In genomic region chr3:119580148-119580760, GRCh38 we compare ENCODE assay signal across 8 cellular contexts. TPM values are rescaled to one million over a fixed set of nuclear protein-coding genes. Genes with fewer than 3 reads are reported as not detected.
DNase-seq lines count a peak whose midpoint lies in the region; ATAC-seq, FAIRE-seq and TF ChIP-seq lines count a peak whose summit lies in the region.

No MANE protein-coding gene starts in this region.

- no peaks in the 10 kb centered on the region for H3K27me3 ChIP-seq in right cardiac atrium (ENCODE audit: control insufficient read depth, insufficient read depth)

- 11% methylated on average over 11 of the region's 11 CpGs for WGBS in right cardiac atrium

- peak overlapping the region; percentile 93 for H3K4me3 Mint-ChIP-seq in activated naive CD8-positive, alpha-beta T cell treated with anti-CD3 and anti-CD28 coated beads for 36 hours

- FAIRE-seq in HTR-8/SVneo (lab: Jason Lieb, UNC), result no peak

- H3K4me1 Mint-ChIP-seq in activated naive CD8-positive, alpha-beta T cell treated with anti-CD3 and anti-CD28 coated beads for 36 hours, result peaks cover 16% of the 10 kb centered on the region

- no peak for TF ChIP-seq CTCF in GM10266 (IDR thresholded peaks at IDR 0.05; ENCODE audit: control insufficient read depth, insufficient read depth, low read depth, missing control alignments)

- peak overlapping the region; percentile 90 for H3K27ac Mint-ChIP-seq in activated naive CD8-positive, alpha-beta T cell treated with anti-CD3 and anti-CD28 coated beads for 36 hours

- H3K36me3 Mint-ChIP-seq in activated naive CD8-positive, alpha-beta T cell treated with anti-CD3 and anti-CD28 coated beads for 36 hours, result peaks cover 1% of the 10 kb centered on the region

- H3K27me3 Mint-ChIP-seq in activated naive CD8-positive, alpha-beta T cell treated with anti-CD3 and anti-CD28 coated beads for 36 hours, result peaks cover 7% of the 10 kb centered on the region

- H3K4me3 ChIP-seq in right cardiac atrium (ENCODE audit: low read length), result peak overlapping the region; percentile 47

- H3K27ac ChIP-seq in right cardiac atrium (ENCODE audit: low read length), result peak overlapping the region; percentile 92

- peaks cover 4% of the 10 kb centered on the region for H3K4me1 ChIP-seq in right cardiac atrium (ENCODE audit: control insufficient read depth, insufficient read depth, low read length)

- intact Hi-C loops in right cardiac atrium (cut with DNase I) (no loop called here), sciatic nerve (cut with DNase I) (no loop called here)

- H3K9me3 ChIP-seq in right cardiac atrium (ENCODE audit: control insufficient read depth, low read length), result no peaks in the 10 kb centered on the region

- ATAC-seq in GM19468 (IDR thresholded peaks at IDR 0.05; ENCODE audit: extremely low read depth, unreplicated experiment) (peak; percentile 78), HG03558 (IDR thresholded peaks at IDR 0.05; ENCODE audit: extremely low read depth, unreplicated experiment) (peak; percentile 41), right cardiac atrium (peak; percentile 71 to 72), sciatic nerve (peak; percentile 83)

- DNase-seq in GM10266 (ENCODE audit: extremely low spot score) (peak; percentile 70), right cardiac atrium (peak in 2 of 3 donors; percentile 34 to 69), sciatic nerve (ENCODE audit: low spot score) (peak; percentile 67), SW480 (ENCODE audit: low spot score) (no peak), HTR-8/SVneo (ENCODE audit: insufficient read length, low spot score) (no peak)
- no peak for DNase-seq in activated naive CD8-positive, alpha-beta T cell treated with anti-CD3 and anti-CD28 coated beads for 36 hours

- H3K9me3 Mint-ChIP-seq in activated naive CD8-positive, alpha-beta T cell treated with anti-CD3 and anti-CD28 coated beads for 36 hours, result no peaks in the 10 kb centered on the region

RNA-seq across cellular contexts. Expression of gene ADPRH, which starts 1.0 kb away (rescaled TPM):
- 1 to 10 TPM; 5.8 to 6.0 TPM for total RNA-seq in activated naive CD8-positive, alpha-beta T cell treated with anti-CD3 and anti-CD28 coated beads for 36 hours
- total RNA-seq in right cardiac atrium (10 to 100 TPM in 3 of 4 donors, 1 to 10 TPM in 1; 9.5 to 11.9 (median 10.3) TPM), sciatic nerve (9.3 TPM)
- 6.5 TPM for polyA plus RNA-seq in right cardiac atrium

RNA-seq across cellular contexts. Expression of gene PLA1A, which starts 17.4 kb away (rescaled TPM):
- total RNA-seq in activated naive CD8-positive, alpha-beta T cell treated with anti-CD3 and anti-CD28 coated beads for 36 hours, result not detected
- total RNA-seq in right cardiac atrium, result 1 to 10 TPM; 4.3 to 7.5 (median 5.5) TPM
- 4.4 TPM for polyA plus RNA-seq in right cardiac atrium
- total RNA-seq in sciatic nerve, result 0.76 TPM

RNA-seq across cellular contexts. Expression of gene CD80, which starts 20.8 kb away (rescaled TPM):
- 1 to 10 TPM; 4.2 to 4.7 TPM for total RNA-seq in activated naive CD8-positive, alpha-beta T cell treated with anti-CD3 and anti-CD28 coated beads for 36 hours
- total RNA-seq in right cardiac atrium (under 1 TPM in 3 of 4 donors, not detected in 1; 0.17 to 0.54 (median 0.26) TPM), sciatic nerve (1.6 TPM)
- 0.14 TPM for polyA plus RNA-seq in right cardiac atrium

Comparison
In these comparisons a context has a peak if more than half of its experiments do, and no peak if none do; other contexts are left out.
1. DNase-seq: peak in GM10266 (single experiment), right cardiac atrium (2 of 3) and sciatic nerve (single experiment); none in activated naive CD8-positive, alpha-beta T cell treated with anti-CD3 and anti-CD28 coated beads for 36 hours (single experiment), SW480 (single experiment) and HTR-8/SVneo (single experiment).
2. Peak in every context shown above with its lines, with median percentiles within 50 percentile points of each other: ATAC-seq.